ENCODE assay signal across 9 cellular contexts in the genomic region with DNA sequence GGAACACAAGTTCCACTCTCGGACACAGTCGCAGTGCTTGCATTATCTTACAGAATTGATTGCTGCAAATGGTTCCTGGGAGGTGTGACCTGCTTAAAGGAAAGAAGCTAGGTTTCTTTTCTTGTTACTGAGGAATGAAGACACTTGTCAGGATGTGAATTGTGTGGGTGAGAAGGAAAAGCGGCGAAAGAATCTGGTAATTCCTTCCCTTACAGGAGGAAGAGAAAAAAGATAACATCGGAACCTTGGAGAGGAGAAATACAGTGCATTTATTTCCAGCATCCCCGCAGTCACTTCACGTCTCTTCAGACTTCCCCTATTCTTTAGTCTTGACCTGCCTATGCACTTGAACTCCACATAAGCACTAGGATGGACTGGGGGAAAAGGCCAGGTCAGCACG. TPM values are rescaled to one million over a fixed set of nuclear protein-coding genes. Genes with fewer than 3 reads are reported as not detected.
DNase-seq lines count a peak whose midpoint lies in the region; ATAC-seq lines count a peak whose summit lies in the region.
"Had no signal": no experiment of that assay in that cellular context is flagged by ENCODE, and none has a peak within 500 bp of the region (broad histone marks: within the 10 kb centered on the region; RNA-seq: fewer than 3 reads in every experiment).

No MANE protein-coding gene starts in this region.

- no peaks in the 10 kb centered on the region for H3K36me3 Mint-ChIP-seq in T-helper 1 cell treated with Interleukin-12 subunit alpha and Interleukin-12 subunit beta and Interleukin-4 antibody, amounts not matched to agents 30 μg/mL and 1 μg/mL, for 36 hours (ENCODE audit: low read depth)
- H3K36me3 Mint-ChIP-seq in activated T-helper 1 cell treated with anti-CD3 and anti-CD28 coated beads, Interleukin-12 subunit alpha, Interleukin-12 subunit beta, Interleukin-2, Interleukin-4 antibody, amounts not matched to agents 30 ng/mL and 10 ng/mL and 1 ng/mL, durations not matched to agents 14 hours and 24 hours and 36 hours (ENCODE audit: low read depth), result peaks cover 1% of the 10 kb centered on the region
- H3K36me3 Mint-ChIP-seq in immature natural killer cell, result no peaks in the 10 kb centered on the region
- no peaks in the 10 kb centered on the region for H3K36me3 Mint-ChIP-seq in stimulated activated naive B cell treated with anti-CD40 and anti-IgM and Interleukin-4, amounts not matched to agents 10 μg/mL and 1 μg/mL and 100 μg/mL, for 72 hours

- no peak overlapping the region for H3K27ac Mint-ChIP-seq in T-helper 1 cell treated with Interleukin-12 subunit alpha and Interleukin-12 subunit beta and Interleukin-4 antibody, amounts not matched to agents 30 μg/mL and 1 μg/mL, for 36 hours
- H3K27ac Mint-ChIP-seq in activated T-helper 1 cell treated with anti-CD3 and anti-CD28 coated beads, Interleukin-12 subunit alpha, Interleukin-12 subunit beta, Interleukin-2, Interleukin-4 antibody, amounts not matched to agents 30 ng/mL and 10 ng/mL and 1 ng/mL, durations not matched to agents 14 hours and 24 hours and 36 hours, result no peak overlapping the region
- H3K27ac Mint-ChIP-seq in immature natural killer cell, result no peak overlapping the region
- peak overlapping the region; percentile 93 for H3K27ac Mint-ChIP-seq in stimulated activated naive B cell treated with anti-CD40 and anti-IgM and Interleukin-4, amounts not matched to agents 10 μg/mL and 1 μg/mL and 100 μg/mL, for 72 hours

- no peak for DNase-seq in T-helper 1 cell
- no peak for DNase-seq in activated T-helper 1 cell treated with anti-CD3 and anti-CD28 coated beads, Interleukin-12 subunit alpha, Interleukin-12 subunit beta, Interleukin-2, Interleukin-4 antibody, amounts not matched to agents 30 ng/mL and 10 ng/mL and 1 ng/mL, durations not matched to agents 14 hours and 24 hours and 36 hours (ENCODE audit: low spot score)
- no peak for DNase-seq in immature natural killer cell
- no peak for DNase-seq in stimulated activated naive B cell treated with anti-CD40 and anti-IgM and Interleukin-4, amounts not matched to agents 10 μg/mL and 1 μg/mL and 100 μg/mL, for 72 hours
- DNase-seq in sciatic nerve (ENCODE audit: low spot score), result no peak
- DNase-seq in AG20443 (ENCODE audit: low spot score), result no peak
- no peak for DNase-seq in NCI-H1048 (lab: John Stamatoyannopoulos, UW)

- intact Hi-C loops in activated T-helper 1 cell treated with anti-CD3 and anti-CD28 coated beads, Interleukin-12 subunit alpha, Interleukin-12 subunit beta, Interleukin-2, Interleukin-4 antibody, amounts not matched to agents 30 ng/mL and 10 ng/mL and 1 ng/mL, durations not matched to agents 14 hours and 24 hours and 36 hours (cut with micrococcal nuclease), result no loop called here
- intact Hi-C loops in sciatic nerve (cut with DNase I), result no loop called here

- no peak for ATAC-seq in stimulated activated naive B cell treated with anti-CD40 and anti-IgM and Interleukin-4, amounts not matched to agents 10 μg/mL and 1 μg/mL and 100 μg/mL, for 72 hours (replicated peaks)
- ATAC-seq in sciatic nerve, result no peak

- no peaks in the 10 kb centered on the region for H3K9me3 Mint-ChIP-seq in T-helper 1 cell treated with Interleukin-12 subunit alpha and Interleukin-12 subunit beta and Interleukin-4 antibody, amounts not matched to agents 30 μg/mL and 1 μg/mL, for 36 hours
- H3K9me3 Mint-ChIP-seq in activated T-helper 1 cell treated with anti-CD3 and anti-CD28 coated beads, Interleukin-12 subunit alpha, Interleukin-12 subunit beta, Interleukin-2, Interleukin-4 antibody, amounts not matched to agents 30 ng/mL and 10 ng/mL and 1 ng/mL, durations not matched to agents 14 hours and 24 hours and 36 hours, result no peaks in the 10 kb centered on the region
- H3K9me3 Mint-ChIP-seq in immature natural killer cell, result peaks cover 0 to 7% (median 1%) of the 10 kb centered on the region in 6 donors
- H3K9me3 Mint-ChIP-seq in stimulated activated naive B cell treated with anti-CD40 and anti-IgM and Interleukin-4, amounts not matched to agents 10 μg/mL and 1 μg/mL and 100 μg/mL, for 72 hours, result no peaks in the 10 kb centered on the region

- H3K27me3 Mint-ChIP-seq in T-helper 1 cell treated with Interleukin-12 subunit alpha and Interleukin-12 subunit beta and Interleukin-4 antibody, amounts not matched to agents 30 μg/mL and 1 μg/mL, for 36 hours (ENCODE audit: low read depth), result peaks cover 49% of the 10 kb centered on the region
- H3K27me3 Mint-ChIP-seq in activated T-helper 1 cell treated with anti-CD3 and anti-CD28 coated beads, Interleukin-12 subunit alpha, Interleukin-12 subunit beta, Interleukin-2, Interleukin-4 antibody, amounts not matched to agents 30 ng/mL and 10 ng/mL and 1 ng/mL, durations not matched to agents 14 hours and 24 hours and 36 hours (ENCODE audit: insufficient read depth), result peaks cover 38% of the 10 kb centered on the region
- peaks cover 5 to 9% (median 6%) of the 10 kb centered on the region in 3 donors for H3K27me3 Mint-ChIP-seq in immature natural killer cell (ENCODE audit: low read depth in 3 of 3)
- peaks cover 0 to 6% of the 10 kb centered on the region in 2 donors for H3K27me3 Mint-ChIP-seq in stimulated activated naive B cell treated with anti-CD40 and anti-IgM and Interleukin-4, amounts not matched to agents 10 μg/mL and 1 μg/mL and 100 μg/mL, for 72 hours

- H3K4me3 Mint-ChIP-seq in T-helper 1 cell treated with Interleukin-12 subunit alpha and Interleukin-12 subunit beta and Interleukin-4 antibody, amounts not matched to agents 30 μg/mL and 1 μg/mL, for 36 hours, result peak overlapping the region; percentile 22
- H3K4me3 Mint-ChIP-seq in activated T-helper 1 cell treated with anti-CD3 and anti-CD28 coated beads, Interleukin-12 subunit alpha, Interleukin-12 subunit beta, Interleukin-2, Interleukin-4 antibody, amounts not matched to agents 30 ng/mL and 10 ng/mL and 1 ng/mL, durations not matched to agents 14 hours and 24 hours and 36 hours, result peak overlapping the region; percentile 31
- peak overlapping the region; percentile 48 to 86 (median 80) for H3K4me3 Mint-ChIP-seq in immature natural killer cell
- H3K4me3 Mint-ChIP-seq in stimulated activated naive B cell treated with anti-CD40 and anti-IgM and Interleukin-4, amounts not matched to agents 10 μg/mL and 1 μg/mL and 100 μg/mL, for 72 hours, result peak overlapping the region; percentile 89 to 96

- peaks cover 9% of the 10 kb centered on the region for H3K4me1 Mint-ChIP-seq in T-helper 1 cell treated with Interleukin-12 subunit alpha and Interleukin-12 subunit beta and Interleukin-4 antibody, amounts not matched to agents 30 μg/mL and 1 μg/mL, for 36 hours (ENCODE audit: low read depth)
- peaks cover 20% of the 10 kb centered on the region for H3K4me1 Mint-ChIP-seq in activated T-helper 1 cell treated with anti-CD3 and anti-CD28 coated beads, Interleukin-12 subunit alpha, Interleukin-12 subunit beta, Interleukin-2, Interleukin-4 antibody, amounts not matched to agents 30 ng/mL and 10 ng/mL and 1 ng/mL, durations not matched to agents 14 hours and 24 hours and 36 hours (ENCODE audit: low read depth)
- H3K4me1 Mint-ChIP-seq in immature natural killer cell, result peaks cover 10 to 28% of the 10 kb centered on the region in 2 donors
- peaks cover 12 to 18% of the 10 kb centered on the region in 2 donors for H3K4me1 Mint-ChIP-seq in stimulated activated naive B cell treated with anti-CD40 and anti-IgM and Interleukin-4, amounts not matched to agents 10 μg/mL and 1 μg/mL and 100 μg/mL, for 72 hours

RNA-seq across cellular contexts. Expression of gene CCSER1, which starts 0.4 kb away (rescaled TPM):
- total RNA-seq in activated T-helper 1 cell treated with anti-CD3 and anti-CD28 coated beads, Interleukin-12 subunit alpha, Interleukin-12 subunit beta, Interleukin-2, Interleukin-4 antibody, amounts not matched to agents 30 ng/mL and 10 ng/mL and 1 ng/mL, durations not matched to agents 14 hours and 24 hours and 36 hours, result not detected in 2 replicates
- polyA plus RNA-seq in immature natural killer cell, result under 1 TPM; 0.13 to 0.99 (median 0.90) TPM
- 9.0 TPM for total RNA-seq in sciatic nerve
- total RNA-seq: SJSA1 had no signal

Comparison
In these comparisons a context has a peak if more than half of its experiments do, and no peak if none do; other contexts are left out.
1. H3K4me3 Mint-ChIP-seq: peak in every context shown above with its lines; median percentile 92 in stimulated activated naive B cell treated with anti-CD40 and anti-IgM and Interleukin-4, amounts not matched to agents 10 μg/mL and 1 μg/mL and 100 μg/mL, for 72 hours; 80 in immature natural killer cell; 31 in activated T-helper 1 cell treated with anti-CD3 and anti-CD28 coated beads, Interleukin-12 subunit alpha, Interleukin-12 subunit beta, Interleukin-2, Interleukin-4 antibody, amounts not matched to agents 30 ng/mL and 10 ng/mL and 1 ng/mL, durations not matched to agents 14 hours and 24 hours and 36 hours; 22 in T-helper 1 cell treated with Interleukin-12 subunit alpha and Interleukin-12 subunit beta and Interleukin-4 antibody, amounts not matched to agents 30 μg/mL and 1 μg/mL, for 36 hours.
2. RNA of gene CCSER1, which starts 0.4 kb away (total RNA-seq): 9.0 TPM in sciatic nerve (single experiment); not detected in activated T-helper 1 cell treated with anti-CD3 and anti-CD28 coated beads, Interleukin-12 subunit alpha, Interleukin-12 subunit beta, Interleukin-2, Interleukin-4 antibody, amounts not matched to agents 30 ng/mL and 10 ng/mL and 1 ng/mL, durations not matched to agents 14 hours and 24 hours and 36 hours; every median in the first group is over 10 times any median in the second.